12 cellular contexts compared by ENCODE assay signal in genomic region chr1:202113690-202114300, GRCh38. TPM values are rescaled to one million over a fixed set of nuclear protein-coding genes. Genes with fewer than 3 reads are reported as not detected.
DNase-seq lines count a peak whose midpoint lies in the region; ATAC-seq and TF ChIP-seq lines count a peak whose summit lies in the region.
"Had no signal": no experiment of that assay in that cellular context is flagged by ENCODE, and none has a peak within 500 bp of the region (broad histone marks: within the 10 kb centered on the region; RNA-seq: fewer than 3 reads in every experiment).

No MANE protein-coding gene starts in this region.

- peak overlapping the region; percentile 14; the same call in 1 of the 2 replicates for H3K27ac ChIP-seq in OCI-LY3 (ENCODE audit: low read length)
- no peak overlapping the region for H3K27ac ChIP-seq in Karpas-422 (ENCODE audit: low read length)

- H3K36me3 Mint-ChIP-seq in mesothelial cell of epicardium = no peaks in the 10 kb centered on the region

- ATAC-seq in GM19372 (IDR thresholded peaks at IDR 0.05; ENCODE audit: low read depth, unreplicated experiment) = peak; percentile 50
- ATAC-seq in HG03139 (IDR thresholded peaks at IDR 0.05; ENCODE audit: unreplicated experiment) = no peak
- no peak for ATAC-seq in HG03039 (IDR thresholded peaks at IDR 0.05; ENCODE audit: unreplicated experiment)

- H3K4me3 Mint-ChIP-seq in mesothelial cell of epicardium = no peak overlapping the region

- H3K4me1 Mint-ChIP-seq in mesothelial cell of epicardium = peaks cover 36% of the 10 kb centered on the region

- H3K27me3 ChIP-seq in OCI-LY3 (ENCODE audit: low read depth, low read length) = 0 out of 2 replicates have a peak, but pooled peaks cover 9% of the 10 kb centered on the region
- H3K27me3 ChIP-seq in Karpas-422 (ENCODE audit: low read length) = no peaks in the 10 kb centered on the region
- H3K27me3 ChIP-seq: ovary had no signal

- H3K4me3 ChIP-seq in OCI-LY3 (ENCODE audit: low read length) (peak overlapping the region; percentile 7; the same call in 1 of the 2 replicates), Karpas-422 (ENCODE audit: low read length) (no peak overlapping the region)
- H3K4me3 ChIP-seq: ovary had no signal

- no peaks in the 10 kb centered on the region for H3K9me2 ChIP-seq in Karpas-422 (replicated peaks; ENCODE audit: insufficient read depth, low read length)

- H4K20me1 ChIP-seq in OCI-LY3 (ENCODE audit: insufficient read depth, low read length) (no peaks in the 10 kb centered on the region), Karpas-422 (ENCODE audit: insufficient read depth, low read depth, low read length) (no peaks in the 10 kb centered on the region; the same call in 1 of the 2 replicates)

- H2AFZ ChIP-seq in OCI-LY3 (ENCODE audit: low read depth, low read length) (no peak overlapping the region), Karpas-422 (ENCODE audit: low read length) (no peak overlapping the region)

- peak; percentile 64 for DNase-seq in DMS153 treated with DMSO at 0.1 percent for 48 hours (lab: John Stamatoyannopoulos, UW; ENCODE audit: unreplicated experiment)
- DNase-seq in mesothelial cell of epicardium (ENCODE audit: low spot score in 2 of 2, unreplicated experiment in 2 of 2) = no peak
- no peak for DNase-seq in NCI-H82 treated with DMSO at 0.1 percent for 48 hours (lab: John Stamatoyannopoulos, UW; ENCODE audit: unreplicated experiment)
- DNase-seq in Karpas-422 = no peak
- DNase-seq: amygdala had no signal

- H3K4me1 ChIP-seq in OCI-LY3 (ENCODE audit: low read length) (peaks cover 22% of the 10 kb centered on the region), Karpas-422 (ENCODE audit: low read length) (peaks cover 6% of the 10 kb centered on the region)

- H3K9me3 ChIP-seq in OCI-LY3 (ENCODE audit: insufficient read depth, low read length) (no peaks in the 10 kb centered on the region), Karpas-422 (ENCODE audit: low read length) (no peaks in the 10 kb centered on the region)
- H3K9me3 ChIP-seq: ovary had no signal

- TF ChIP-seq CTCF in OCI-LY3 (IDR thresholded peaks at IDR 0.05; ENCODE audit: low read depth, low read length) (no peak), mesothelial cell of epicardium (IDR thresholded peaks at IDR 0.05; ENCODE audit: unreplicated experiment) (no peak)

- H3K4me2 ChIP-seq in OCI-LY3 (ENCODE audit: low read length) (peak overlapping the region; percentile 52), Karpas-422 (ENCODE audit: low read depth, low read length, poor library complexity, severe bottlenecking) (no peak overlapping the region)

- no peaks in the 10 kb centered on the region for H3K36me3 ChIP-seq in OCI-LY3 (replicated peaks; ENCODE audit: low read depth, low read length)
- no peaks in the 10 kb centered on the region for H3K36me3 ChIP-seq in Karpas-422 (ENCODE audit: insufficient read depth, low read length)
- H3K36me3 ChIP-seq: ovary had no signal

- H3K27ac Mint-ChIP-seq in mesothelial cell of epicardium = peak overlapping the region; percentile 91

- H3K27me3 Mint-ChIP-seq in mesothelial cell of epicardium (ENCODE audit: low read depth) = no peaks in the 10 kb centered on the region

- H3K79me2 ChIP-seq in OCI-LY3 (ENCODE audit: low read length) (no peaks in the 10 kb centered on the region), Karpas-422 (ENCODE audit: low read length) (no peaks in the 10 kb centered on the region)

- no peaks in the 10 kb centered on the region for H3K9me3 Mint-ChIP-seq in mesothelial cell of epicardium

- H3K9ac ChIP-seq in OCI-LY3 (ENCODE audit: low read length) = no peak overlapping the region
- H3K9ac ChIP-seq in Karpas-422 (ENCODE audit: low read length) = no peak overlapping the region

RNA-seq across cellular contexts. Expression of gene GPR37L1, which starts 8.9 kb away (rescaled TPM):
- total RNA-seq in mesothelial cell of epicardium = 0.07 to 0.11 TPM (median 0.09 TPM) in 3 replicates
- not detected in 2 replicates for total RNA-seq in Karpas-422 (2014; rRNA removed; shearing (Covaris generic); ENCODE audit: low replicate concordance)
- total RNA-seq: endothelial cell of umbilical vein; T-helper 1 cell treated with Interleukin-12 subunit alpha and Interleukin-12 subunit beta and Interleukin-4 antibody, amounts not matched to agents 30 ng/mL and 1 ng/mL, for 36 hours had no signal

RNA-seq across cellular contexts. Expression of gene ARL8A, which starts 30.7 kb away (rescaled TPM):
- total RNA-seq in mesothelial cell of epicardium = 73.9 to 79.6 TPM (median 74.4 TPM) in 3 replicates
- 26.7 and 44.9 TPM in 2 replicates for total RNA-seq in Karpas-422 (2014; rRNA removed; shearing (Covaris generic); ENCODE audit: low replicate concordance)

RNA-seq across cellular contexts. Expression of gene PTPN7, which starts 46.6 kb away (rescaled TPM):
- total RNA-seq in mesothelial cell of epicardium = 0.31 to 0.49 TPM (median 0.32 TPM) in 3 replicates
- 33.4 and 39.2 TPM in 2 replicates for total RNA-seq in Karpas-422 (2014; rRNA removed; shearing (Covaris generic); ENCODE audit: low replicate concordance)

Comparison
In these comparisons a context has a peak if more than half of its experiments do, and no peak if none do; other contexts are left out.
1. RNA of gene PTPN7, which starts 46.6 kb away (total RNA-seq): 33.4 to 39.2 TPM in Karpas-422; 0.31 to 0.49 TPM in mesothelial cell of epicardium; every median in the first group is over 10 times any median in the second.